In genomic region chr1:53783056-53783455, GRCh38 we compare ENCODE assay signal across 17 cellular contexts. TPM values are rescaled to one million over a fixed set of nuclear protein-coding genes. Genes with fewer than 3 reads are reported as not detected.
DNase-seq lines count a peak whose midpoint lies in the region; ATAC-seq lines count a peak whose summit lies in the region.
"Had no signal": no experiment of that assay in that cellular context is flagged by ENCODE, and none has a peak within 500 bp of the region (broad histone marks: within the 10 kb centered on the region; RNA-seq: fewer than 3 reads in every experiment).

No MANE protein-coding gene starts in this region.

- no peak overlapping the region for H3K27ac ChIP-seq in mesenchymal stem cell (ENCODE audit: low read length, poor library complexity, severe bottlenecking)
- H3K27ac ChIP-seq: esophagus squamous epithelium, neural progenitor cell had no signal

- no peaks in the 10 kb centered on the region for H3K4me1 Mint-ChIP-seq in central memory CD8-positive, alpha-beta T cell
- H3K4me1 Mint-ChIP-seq: neural progenitor cell had no signal

- no peak for ATAC-seq in central memory CD8-positive, alpha-beta T cell (replicated peaks; ENCODE audit: extremely low read depth, poor library complexity, severe bottlenecking)
- ATAC-seq in HG02884 (IDR thresholded peaks at IDR 0.05; ENCODE audit: unreplicated experiment) (no peak), GM19324 (IDR thresholded peaks at IDR 0.05; ENCODE audit: low FRiP score, unreplicated experiment) (no peak), HG03095 (IDR thresholded peaks at IDR 0.05; ENCODE audit: unreplicated experiment) (no peak)

- H3K4me1 ChIP-seq in mesenchymal stem cell (ENCODE audit: control insufficient read depth, insufficient read depth, low read depth, low read length): no peaks in the 10 kb centered on the region
- H3K4me1 ChIP-seq: esophagus squamous epithelium, neural progenitor cell had no signal

- H3K18ac ChIP-seq in mesenchymal stem cell (ENCODE audit: low read depth in 1 of 2, low read length in 2 of 2): no peak overlapping the region

- H2AFZ ChIP-seq in mesenchymal stem cell (ENCODE audit: low read depth, low read length): no peak overlapping the region
- H2AFZ ChIP-seq: neural progenitor cell had no signal

- H4K91ac ChIP-seq in mesenchymal stem cell (ENCODE audit: low read length): no peak overlapping the region

- peaks cover 36% of the 10 kb centered on the region for H3K36me3 Mint-ChIP-seq in central memory CD8-positive, alpha-beta T cell (ENCODE audit: insufficient read depth)

- no peak overlapping the region for H2BK120ac ChIP-seq in mesenchymal stem cell (ENCODE audit: low read depth, low read length)

- WGBS in mesenchymal stem cell: 100% methylated on average over 1 of the region's 1 CpG

- no peak overlapping the region for H2AK5ac ChIP-seq in mesenchymal stem cell (ENCODE audit: low read length, severe bottlenecking)

- H3K27me3 Mint-ChIP-seq in central memory CD8-positive, alpha-beta T cell: no peaks in the 10 kb centered on the region

- no peaks in the 10 kb centered on the region for H3K27me3 ChIP-seq in mesenchymal stem cell (ENCODE audit: control insufficient read depth in 1 of 2, insufficient read depth in 1 of 2, low read length in 2 of 2)
- H3K27me3 ChIP-seq: esophagus squamous epithelium, MG63, neural progenitor cell had no signal

- H3K4me2 ChIP-seq in mesenchymal stem cell (ENCODE audit: low read length, poor library complexity, severe bottlenecking): no peak overlapping the region
- H3K4me2 ChIP-seq: neural progenitor cell had no signal

- H2BK15ac ChIP-seq in mesenchymal stem cell (ENCODE audit: low read depth, poor library complexity, severe bottlenecking): no peak overlapping the region

- H2BK5ac ChIP-seq in mesenchymal stem cell (ENCODE audit: low read depth, low read length, poor library complexity, severe bottlenecking): no peak overlapping the region

- no peaks in the 10 kb centered on the region for H3K79me1 ChIP-seq in mesenchymal stem cell (replicated peaks; ENCODE audit: low read length, poor library complexity, severe bottlenecking)

- H3K9me3 ChIP-seq in mesenchymal stem cell (ENCODE audit: control insufficient read depth, low read length): no peaks in the 10 kb centered on the region
- H3K9me3 ChIP-seq: esophagus squamous epithelium, MG63 had no signal

- H3K4ac ChIP-seq in mesenchymal stem cell (ENCODE audit: low read depth in 1 of 2, low read length in 2 of 2): no peak overlapping the region

- H3K36me3 ChIP-seq in mesenchymal stem cell (ENCODE audit: control insufficient read depth in 1 of 2, insufficient read depth in 2 of 2, low read depth in 1 of 2, low read length in 2 of 2): peaks cover 6 to 27% of the 10 kb centered on the region in 2 experiments
- H3K36me3 ChIP-seq: neural progenitor cell had no signal

- H3K14ac ChIP-seq in mesenchymal stem cell (ENCODE audit: low read length in 2 of 2): no peak overlapping the region

- DNase-seq in stimulated activated CD4-positive, alpha-beta T cell treated with anti-CD3 and anti-CD28 coated beads, Interleukin-12 subunit alpha, Interleukin-12 subunit beta, amount 100 ng/mL, for 48 hours (ENCODE audit: low read depth in 2 of 3, low spot score in 1 of 3): peak in 2 of 3 donors; percentile 2 to 3
- no peak for DNase-seq in stimulated activated CD4-positive, alpha-beta T cell treated with anti-CD3 and anti-CD28 coated beads, Interleukin-4, amount 100 ng/mL, for 24 hours
- peak; percentile 25 for DNase-seq in MV-4-11 (lab: John Stamatoyannopoulos, UW)
- no peak for DNase-seq in central memory CD8-positive, alpha-beta T cell (ENCODE audit: low spot score in 2 of 2)
- no peak for DNase-seq in mesenchymal stem cell
- DNase-seq: Calu3, esophagus squamous epithelium, H7, MG63, NCI-H2081, NCI-H524 treated with DMSO at 0.1 percent for 48 hours, SIG-M5 had no signal

- H4K8ac ChIP-seq in mesenchymal stem cell (ENCODE audit: low read length): no peak overlapping the region

- H2BK12ac ChIP-seq in mesenchymal stem cell (ENCODE audit: low read length in 2 of 2): no peak overlapping the region

- H3K27ac Mint-ChIP-seq in central memory CD8-positive, alpha-beta T cell (ENCODE audit: low read depth): peak overlapping the region; percentile 32
- H3K27ac Mint-ChIP-seq: neural progenitor cell had no signal

- no peaks in the 10 kb centered on the region for H3K9me3 Mint-ChIP-seq in central memory CD8-positive, alpha-beta T cell
- H3K9me3 Mint-ChIP-seq: neural progenitor cell had no signal

- no peak overlapping the region for H3K23ac ChIP-seq in mesenchymal stem cell (ENCODE audit: low read length in 2 of 2)

- H3K4me3 ChIP-seq in mesenchymal stem cell (ENCODE audit: insufficient read depth in 1 of 2, low read depth in 1 of 2, low read length in 2 of 2): no peak overlapping the region
- H3K4me3 ChIP-seq: esophagus squamous epithelium, MG63, neural progenitor cell had no signal

- no peak overlapping the region for H3K9ac ChIP-seq in mesenchymal stem cell (ENCODE audit: low read length)
- H3K9ac ChIP-seq: neural progenitor cell had no signal

- no peak overlapping the region for H3K4me3 Mint-ChIP-seq in central memory CD8-positive, alpha-beta T cell
- H3K4me3 Mint-ChIP-seq: neural progenitor cell had no signal

RNA-seq across cellular contexts. Expression of gene GLIS1, which starts 44.1 kb away (rescaled TPM):
- 0.29 TPM for polyA plus RNA-seq in mesenchymal stem cell (2013, experiment 1 of 2)
- polyA plus RNA-seq in mesenchymal stem cell (2013, experiment 2 of 2): 0.29 TPM
- polyA plus RNA-seq: keratinocyte had no signal

RNA-seq across cellular contexts. Expression of gene NDC1, which starts 55.0 kb away (rescaled TPM):
- polyA plus RNA-seq in mesenchymal stem cell (2013, experiment 1 of 2): 5.7 TPM
- 6.3 TPM for polyA plus RNA-seq in mesenchymal stem cell (2013, experiment 2 of 2)

Comparison
In these comparisons a context has a peak if more than half of its experiments do, and no peak if none do; other contexts are left out.
1. DNase-seq: peak in stimulated activated CD4-positive, alpha-beta T cell treated with anti-CD3 and anti-CD28 coated beads, Interleukin-12 subunit alpha, Interleukin-12 subunit beta, amount 100 ng/mL, for 48 hours (2 of 3) and MV-4-11 (single experiment); none in stimulated activated CD4-positive, alpha-beta T cell treated with anti-CD3 and anti-CD28 coated beads, Interleukin-4, amount 100 ng/mL, for 24 hours (single experiment), central memory CD8-positive, alpha-beta T cell (0 of 2) and mesenchymal stem cell (single experiment).